8 cellular contexts compared by ENCODE assay signal in genomic region chr15:58521293-58521991, GRCh38.
DNase-seq lines count a peak whose midpoint lies in the region; ATAC-seq and TF ChIP-seq lines count a peak whose summit lies in the region.

No MANE protein-coding gene starts in this region.

- H3K27ac Mint-ChIP-seq in activated T-cell treated with anti-CD3 and anti-CD28 coated beads, Interleukin-2, amount 50 U/mL, for 72 hours = no peak overlapping the region

- H3K27me3 ChIP-seq in lower lobe of right lung (ENCODE audit: low read depth) = no peaks in the 10 kb centered on the region

- H3K36me3 Mint-ChIP-seq in activated T-cell treated with anti-CD3 and anti-CD28 coated beads, Interleukin-2, amount 50 U/mL, for 72 hours (ENCODE audit: insufficient read depth in 2 of 2) = peaks cover 3 to 8% of the 10 kb centered on the region in 2 donors

- no peak overlapping the region for H3K4me3 ChIP-seq in lower lobe of right lung

- peaks cover 42% of the 10 kb centered on the region for H3K4me1 Mint-ChIP-seq in activated T-cell treated with anti-CD3 and anti-CD28 coated beads, Interleukin-2, amount 50 U/mL, for 72 hours (ENCODE audit: low read depth)

- DNase-seq in Daoy (ENCODE audit: low read depth) = peak; percentile 84
- DNase-seq in NOMO-1 treated with dmso at 0.1 percent for 144 hours (lab: John Stamatoyannopoulos, UW; ENCODE audit: unreplicated experiment) = peak; percentile 93
- DNase-seq in dermis microvascular lymphatic vessel endothelial cell (ENCODE audit: low read depth in 2 of 2) = peak; percentile 76 to 89
- peak; percentile 77 for DNase-seq in lower lobe of right lung
- no peak for DNase-seq in activated T-cell treated with anti-CD3 and anti-CD28 coated beads, Interleukin-2, amount 50 U/mL, for 72 hours
- DNase-seq in activated naive CD4-positive, alpha-beta T cell treated with anti-CD3 and anti-CD28 coated beads, Interleukin-2, amount 50 U/mL, for 16 hours = no peak

- peaks cover 50% of the 10 kb centered on the region for H3K4me1 ChIP-seq in lower lobe of right lung

- ATAC-seq in lower lobe of right lung = peak; percentile 71 to 82
- no peak for ATAC-seq in activated T-cell treated with anti-CD3 and anti-CD28 coated beads, Interleukin-2, amount 50 U/mL, for 72 hours (replicated peaks in 1 of 2)
- no peak for ATAC-seq in HG02588 (IDR thresholded peaks at IDR 0.05; ENCODE audit: unreplicated experiment)
- no peak for ATAC-seq in HG02870 (IDR thresholded peaks at IDR 0.05; ENCODE audit: unreplicated experiment)

- H3K4me3 Mint-ChIP-seq in activated T-cell treated with anti-CD3 and anti-CD28 coated beads, Interleukin-2, amount 50 U/mL, for 72 hours = no peak overlapping the region

- intact Hi-C loops in lower lobe of right lung (cut with DNase I) = no loop called here

- no peaks in the 10 kb centered on the region for H3K9me3 ChIP-seq in lower lobe of right lung

- H3K27ac ChIP-seq in lower lobe of right lung = peak overlapping the region; percentile 48

- peaks cover 0 to 3% of the 10 kb centered on the region in 2 donors for H3K9me3 Mint-ChIP-seq in activated T-cell treated with anti-CD3 and anti-CD28 coated beads, Interleukin-2, amount 50 U/mL, for 72 hours

- no peaks in the 10 kb centered on the region for H3K36me3 ChIP-seq in lower lobe of right lung

- H3K27me3 Mint-ChIP-seq in activated T-cell treated with anti-CD3 and anti-CD28 coated beads, Interleukin-2, amount 50 U/mL, for 72 hours (ENCODE audit: low read depth) = no peaks in the 10 kb centered on the region

- no peak for TF ChIP-seq CTCF in lower lobe of right lung (IDR thresholded peaks at IDR 0.05)

Comparison
In these comparisons a context has a peak if more than half of its experiments do, and no peak if none do; other contexts are left out.
1. DNase-seq: peak in Daoy (single experiment), NOMO-1 treated with dmso at 0.1 percent for 144 hours (single experiment), dermis microvascular lymphatic vessel endothelial cell (2 of 2) and lower lobe of right lung (single experiment); none in activated T-cell treated with anti-CD3 and anti-CD28 coated beads, Interleukin-2, amount 50 U/mL, for 72 hours (0 of 2) and activated naive CD4-positive, alpha-beta T cell treated with anti-CD3 and anti-CD28 coated beads, Interleukin-2, amount 50 U/mL, for 16 hours (single experiment).
2. ATAC-seq: peak in lower lobe of right lung (2 of 2); none in activated T-cell treated with anti-CD3 and anti-CD28 coated beads, Interleukin-2, amount 50 U/mL, for 72 hours (0 of 2), HG02588 (single experiment) and HG02870 (single experiment).